8 cellular contexts compared by ENCODE assay signal in genomic region chr18:48548404-48548771, GRCh38. TPM values are rescaled to one million over a fixed set of nuclear protein-coding genes. Genes with fewer than 3 reads are reported as not detected.
DNase-seq lines count a peak whose midpoint lies in the region; ATAC-seq and TF ChIP-seq lines count a peak whose summit lies in the region.

No MANE protein-coding gene starts in this region.

- peak overlapping the region; percentile 97 for H3K27ac Mint-ChIP-seq in HFFc6

- H3K9me3 ChIP-seq in ascending aorta (no peaks in the 10 kb centered on the region), heart left ventricle (no peaks in the 10 kb centered on the region), stomach (no peaks in the 10 kb centered on the region), HAP-1 (no peaks in the 10 kb centered on the region)

- H3K4me1 Mint-ChIP-seq in HFFc6 (ENCODE audit: low read depth) = peaks cover 89% of the 10 kb centered on the region

- no peak for TF ChIP-seq POLR2A in heart left ventricle (IDR thresholded peaks at IDR 0.05)
- no peak for TF ChIP-seq POLR2A in stomach (IDR thresholded peaks at IDR 0.05)

- TF ChIP-seq CTCF in HFFc6 (IDR thresholded peaks at IDR 0.05) (no peak), ascending aorta (IDR thresholded peaks at IDR 0.05) (no peak), heart left ventricle (IDR thresholded peaks at IDR 0.05) (no peak), stomach (IDR thresholded peaks at IDR 0.05) (no peak)

- no peak overlapping the region for H3K4me3 ChIP-seq in ascending aorta
- H3K4me3 ChIP-seq in heart left ventricle = no peak overlapping the region
- H3K4me3 ChIP-seq in stomach = no peak overlapping the region
- H3K4me3 ChIP-seq in HAP-1 = no peak overlapping the region

- peaks cover 10% of the 10 kb centered on the region for H3K27me3 Mint-ChIP-seq in HFFc6 (ENCODE audit: insufficient read depth)

- TF ChIP-seq EP300 in stomach (IDR thresholded peaks at IDR 0.05) = no peak

- H3K9me3 Mint-ChIP-seq in HFFc6 = no peaks in the 10 kb centered on the region

- H3K36me3 ChIP-seq in ascending aorta (peaks cover 3 to 5% of the 10 kb centered on the region in 2 donors), heart left ventricle (peaks cover 0 to 3% (median 0%) of the 10 kb centered on the region in 9 donors), stomach (no peaks in the 10 kb centered on the region), HAP-1 (replicated peaks) (no peaks in the 10 kb centered on the region)

- DNase-seq in HFFc6 (peak; percentile 57), ascending aorta (ENCODE audit: low spot score in 2 of 2) (peak in 1 of 2 donors; percentile 78), heart left ventricle (peak in 2 of 5 donors; percentile 44 to 55), stomach (no peak), hepatic stellate cell (ENCODE audit: low spot score) (no peak), HAP-1 (ENCODE audit: low spot score in 2 of 2) (no peak), NCI-H2107 treated with DMSO at 0.1 percent for 48 hours (lab: John Stamatoyannopoulos, UW; ENCODE audit: unreplicated experiment) (no peak), COLO829 (ENCODE audit: low spot score) (no peak)

- H3K36me3 Mint-ChIP-seq in HFFc6 (ENCODE audit: low read depth) = peaks cover 27% of the 10 kb centered on the region

- WGBS in heart left ventricle, 4 donors = 59 to 75% (median 60%) methylated on average over 5 of the region's 5 CpGs
- 41 to 81% (median 62%) methylated on average over 5 of the region's 5 CpGs for WGBS in stomach, 5 donors

- H3K4me3 Mint-ChIP-seq in HFFc6 = peak overlapping the region; percentile 83

- H3K27me3 ChIP-seq in ascending aorta (no peaks in the 10 kb centered on the region), heart left ventricle (no peaks in the 10 kb centered on the region), stomach (no peaks in the 10 kb centered on the region), HAP-1 (ENCODE audit: low read depth) (no peaks in the 10 kb centered on the region)

- intact Hi-C loops in ascending aorta (cut with DNase I) (no loop called here), heart left ventricle (cut with DNase I) (loop anchor here in 4 of 10 donors (5.0 to 10.0 kb wide), 4 partner anchors 44 to 74 kb away; no protein-coding TSS in a partner anchor), stomach (cut with DNase I; ENCODE audit: low total_unique reads) (no loop called here)

- ATAC-seq in heart left ventricle = peak in 3 of 4 donors; percentile 27 to 56 (median 52)

- peak overlapping the region; percentile 60 to 65 for H3K27ac ChIP-seq in ascending aorta
- peak overlapping the region in 11 of 12 donors; percentile 25 to 81 (median 71) for H3K27ac ChIP-seq in heart left ventricle
- peak overlapping the region in 3 of 5 donors; percentile 45 to 77 (median 73) for H3K27ac ChIP-seq in stomach

- in situ Hi-C loops in HAP-1 (cut with MboI; ENCODE audit: low sequenced_read_pairs) = no loop called here

- peaks cover 19 to 39% of the 10 kb centered on the region in 2 donors for H3K4me1 ChIP-seq in ascending aorta
- peaks cover 0 to 72% (median 53%) of the 10 kb centered on the region in 12 donors for H3K4me1 ChIP-seq in heart left ventricle
- H3K4me1 ChIP-seq in stomach = peaks cover 9 to 51% (median 30%) of the 10 kb centered on the region in 4 donors
- peaks cover 30% of the 10 kb centered on the region for H3K4me1 ChIP-seq in HAP-1

RNA-seq across cellular contexts. Expression of gene CTIF, which starts 9.6 kb away (rescaled TPM):
- total RNA-seq in HFFc6 (2021; fragmentation: NEBNext Ultra II Directional; extraction: Animal tissue kit (Norgen Biotek cat#: 25700)) = 100 to 1,000 TPM in 1 of 6 experiments, 10 to 100 TPM in 5; 77.6 to 100 (median 79.2) TPM
- total RNA-seq in ascending aorta (55.3 TPM), heart left ventricle (10 to 100 TPM; 21.2 to 82.8 (median 68.0) TPM), stomach (100 to 1,000 TPM in 1 of 5 donors, 10 to 100 TPM in 4; 16.3 to 105 (median 28.4) TPM)
- polyA plus RNA-seq in heart left ventricle (10 to 100 TPM; 63.7 to 93.0 TPM), stomach (10 to 100 TPM; 23.0 to 50.9 (median 32.2) TPM)
